15 cellular contexts compared by ENCODE assay signal in the genomic region with DNA sequence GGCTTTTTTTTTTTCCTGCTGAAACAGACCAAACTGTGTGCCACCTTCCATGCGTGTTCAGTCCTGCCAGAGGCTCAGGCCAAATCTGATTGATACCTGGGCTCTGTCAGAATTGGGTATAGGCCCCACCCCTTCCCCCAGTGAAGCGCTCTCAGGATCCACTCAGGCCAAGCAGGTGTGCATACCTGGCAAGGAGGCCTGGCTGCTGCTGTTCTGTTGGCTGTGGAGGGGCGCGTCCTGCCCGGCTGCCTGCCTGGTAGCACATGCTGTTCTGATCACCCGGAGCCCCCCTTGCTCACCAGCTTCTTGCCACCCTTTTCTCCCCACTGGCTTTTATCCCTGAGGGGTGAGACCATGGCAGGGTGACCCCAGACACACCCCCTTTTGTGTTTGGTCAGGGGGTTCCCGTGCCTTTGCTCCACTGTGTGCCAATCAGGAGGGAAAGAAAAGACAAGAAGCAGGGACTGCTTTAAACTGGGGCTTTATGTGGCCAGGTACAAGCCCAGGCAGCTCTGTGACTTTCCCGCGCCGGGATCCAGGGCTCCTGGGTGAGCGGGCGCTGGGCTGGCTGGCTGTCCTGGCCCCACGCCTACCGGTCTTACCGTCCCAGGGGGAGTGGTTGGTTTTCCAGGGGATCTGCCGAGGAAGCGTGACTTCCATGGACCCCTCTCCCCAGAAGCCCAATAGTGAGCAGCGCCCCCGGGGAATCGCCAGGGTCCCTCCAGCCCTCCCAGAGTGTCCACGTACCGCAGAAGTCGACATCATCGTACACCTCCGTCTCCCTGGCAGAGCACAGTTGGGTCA. TPM values are rescaled to one million over a fixed set of nuclear protein-coding genes. Genes with fewer than 3 reads are reported as not detected.
DNase-seq lines count a peak whose midpoint lies in the region; ATAC-seq, FAIRE-seq and TF ChIP-seq lines count a peak whose summit lies in the region.
"Had no signal": no experiment of that assay in that cellular context is flagged by ENCODE, and none has a peak within 500 bp of the region (broad histone marks: within the 10 kb centered on the region; RNA-seq: fewer than 3 reads in every experiment).

No MANE protein-coding gene starts in this region.

- POLR2A ChIA-PET in RWPE1 (lab: Yijun Ruan, JAX; ENCODE audit: low non-redundant PET) = no interaction called here

- dilution Hi-C loops in keratinocyte (cut with MboI; ENCODE audit: extremely low pct_ligation_motif_present, low sequenced_read_pairs) = no loop called here

- WGBS in urinary bladder = 78% methylated on average over 25 of the region's 25 CpGs
- WGBS in smooth muscle cell (ENCODE audit: low lambda C conversion rate) = 90% methylated on average over 18 of the region's 25 CpGs

- intact Hi-C loops in left ventricle myocardium superior (cut with micrococcal nuclease) = no loop called here

- H3K9ac ChIP-seq in keratinocyte (ENCODE audit: control insufficient read depth, extremely low read depth, insufficient read depth, low read length) = peak overlapping the region; percentile 58
- no peak overlapping the region for H3K9ac ChIP-seq in smooth muscle cell (ENCODE audit: low read depth)

- no peaks in the 10 kb centered on the region for H3K4me1 ChIP-seq in right atrium auricular region
- H3K4me1 ChIP-seq in keratinocyte (ENCODE audit: control insufficient read depth, extremely low read depth, insufficient read depth, low read length) = peaks cover 25% of the 10 kb centered on the region
- no peaks in the 10 kb centered on the region for H3K4me1 ChIP-seq in urinary bladder (ENCODE audit: insufficient read depth)
- peaks cover 22% of the 10 kb centered on the region for H3K4me1 ChIP-seq in smooth muscle cell (ENCODE audit: low read depth)

- no peak overlapping the region for H3K27ac ChIP-seq in right atrium auricular region
- H3K27ac ChIP-seq in RWPE1 = peak overlapping the region; percentile 89
- peak overlapping the region; percentile 67 for H3K27ac ChIP-seq in keratinocyte (ENCODE audit: control insufficient read depth, insufficient read depth, low read length)
- peak overlapping the region; percentile 28 for H3K27ac ChIP-seq in urinary bladder (ENCODE audit: low read depth)
- no peak overlapping the region for H3K27ac ChIP-seq in smooth muscle cell (ENCODE audit: low read depth)

- H3K27me3 ChIP-seq in right atrium auricular region = no peaks in the 10 kb centered on the region
- H3K27me3 ChIP-seq in keratinocyte (ENCODE audit: control insufficient read depth, extremely low read depth, insufficient read depth, low read length) = no peaks in the 10 kb centered on the region
- no peaks in the 10 kb centered on the region for H3K27me3 ChIP-seq in smooth muscle cell (ENCODE audit: low read depth)

- no peaks in the 10 kb centered on the region for H3F3A ChIP-seq in smooth muscle cell (ENCODE audit: low read depth)

- no peaks in the 10 kb centered on the region for H3K9me3 ChIP-seq in right atrium auricular region
- no peaks in the 10 kb centered on the region for H3K9me3 ChIP-seq in keratinocyte (ENCODE audit: control insufficient read depth, low read depth, low read length)
- no peaks in the 10 kb centered on the region for H3K9me3 ChIP-seq in smooth muscle cell (replicated peaks; ENCODE audit: low read depth)

- CTCF ChIA-PET in RWPE1 (lab: Yijun Ruan, JAX) = interaction anchor here (0.6 kb wide), 2 partner anchors 56 to 75 kb away, joined by 3 to 4 read pairs; no protein-coding TSS in a partner anchor

- FAIRE-seq in keratinocyte (lab: Jason Lieb, UNC) = peak; percentile 93
- FAIRE-seq: G401.6, urothelium cell line had no signal

- peaks cover 2% of the 10 kb centered on the region for H4K20me1 ChIP-seq in keratinocyte (ENCODE audit: control insufficient read depth, extremely low read depth, insufficient read depth, low read length)
- H4K20me1 ChIP-seq in smooth muscle cell (ENCODE audit: low read depth) = peaks cover 43% of the 10 kb centered on the region

- H2AFZ ChIP-seq in keratinocyte (ENCODE audit: control insufficient read depth, low read length) = no peak overlapping the region
- H2AFZ ChIP-seq in smooth muscle cell (ENCODE audit: low read depth) = no peak overlapping the region

- H3K79me2 ChIP-seq in keratinocyte (ENCODE audit: control insufficient read depth, insufficient read depth, low read length) = peaks cover 3% of the 10 kb centered on the region
- H3K79me2 ChIP-seq in smooth muscle cell (ENCODE audit: low read depth) = no peaks in the 10 kb centered on the region

- H3K4me2 ChIP-seq in keratinocyte (ENCODE audit: control insufficient read depth, extremely low read depth, insufficient read depth, low read depth, low read length) (peak overlapping the region; percentile 84), smooth muscle cell (no peak overlapping the region)

- TF ChIP-seq CTCF in right atrium auricular region (IDR thresholded peaks at IDR 0.05) (no peak), RWPE1 (conservative IDR thresholded peaks at IDR 0.05; ENCODE audit: low read depth) (no peak), keratinocyte (optimal IDR thresholded peaks at IDR 0.05 in 1 of 3, IDR thresholded peaks at IDR 0.05 in 1 of 3, conservative IDR thresholded peaks at IDR 0.05 in 1 of 3; ENCODE audit: extremely low read depth in 1 of 3, insufficient read depth in 2 of 3, low read length in 3 of 3) (no peak), smooth muscle cell (IDR thresholded peaks at IDR 0.05; ENCODE audit: borderline replicate concordance, insufficient read depth, poor library complexity, severe bottlenecking) (no peak)

- peaks cover 51% of the 10 kb centered on the region for H3K36me3 ChIP-seq in right atrium auricular region
- peaks cover 31 to 34% of the 10 kb centered on the region in 2 experiments for H3K36me3 ChIP-seq in keratinocyte (ENCODE audit: control insufficient read depth in 2 of 2, extremely low read depth in 1 of 2, insufficient read depth in 2 of 2, low read length in 2 of 2)
- H3K36me3 ChIP-seq in urinary bladder (ENCODE audit: insufficient read depth) = peaks cover 12% of the 10 kb centered on the region
- H3K36me3 ChIP-seq in smooth muscle cell (ENCODE audit: low read depth) = no peaks in the 10 kb centered on the region

- H3K9me1 ChIP-seq in keratinocyte (ENCODE audit: control insufficient read depth, extremely low read depth, insufficient read depth, low read length) = no peaks in the 10 kb centered on the region

- DNase-seq in left ventricle myocardium superior (peak; percentile 19), right atrium auricular region (ENCODE audit: low spot score) (no peak), RWPE1 (ENCODE audit: low spot score) (peak; percentile 72), keratinocyte (ENCODE audit: low read depth, low spot score) (peak; percentile 76), smooth muscle cell (lab: John Stamatoyannopoulos, UW; ENCODE audit: unreplicated experiment) (no peak)
- no peak for DNase-seq in stimulated activated naive CD4-positive, alpha-beta T cell treated with Interleukin-2 at 50 U/mL for 16 hours (lab: John Stamatoyannopoulos, UW)
- DNase-seq: hippocampal formation, IMR-90, NCI-H1930, RPMI8226 had no signal

- H3K4me3 ChIP-seq in right atrium auricular region = no peak overlapping the region
- peak overlapping the region in 2 of 3 experiments; percentile 40 to 61 for H3K4me3 ChIP-seq in keratinocyte (ENCODE audit: control insufficient read depth in 2 of 3, extremely low read depth in 1 of 3, insufficient read depth in 2 of 3, low read depth in 1 of 3, low read length in 3 of 3)
- H3K4me3 ChIP-seq in urinary bladder (ENCODE audit: low read depth, low read length) = no peak overlapping the region
- H3K4me3 ChIP-seq in smooth muscle cell = no peak overlapping the region

- ATAC-seq in left ventricle myocardium superior = no peak
- ATAC-seq in GM19395 (IDR thresholded peaks at IDR 0.05; ENCODE audit: unreplicated experiment) = no peak
- ATAC-seq: sciatic nerve had no signal

RNA-seq across cellular contexts. Expression of gene PRAM1, which starts 12.6 kb away (rescaled TPM):
- total RNA-seq in left ventricle myocardium superior (0.59 TPM), right atrium auricular region (under 1 TPM; 0.19 to 0.79 TPM), urinary bladder (0.58 TPM), smooth muscle cell (not detected in 2 replicates)
- polyA plus RNA-seq in keratinocyte (not detected in 3 replicates), urinary bladder (0.85 TPM), smooth muscle cell (0.18 and 0.74 TPM in 2 replicates)
- polyA plus RNA-seq in keratinocyte (2011; ENCODE audit: low read depth) = 0.22 TPM
- not detected in 2 replicates for polyA plus RNA-seq in keratinocyte (2011; cell fraction: cytosol; rRNA removed)
- polyA plus RNA-seq in keratinocyte (2011; cell fraction: nucleus; rRNA removed) = 0.12 TPM in 1 of 2 replicates, not detected in the other
- polyA plus RNA-seq in keratinocyte (2012; ENCODE audit: low replicate concordance) = 0.23 TPM in 1 of 2 replicates, not detected in the other
- polyA minus RNA-seq in keratinocyte = not detected in 3 replicates
- not detected for polyA minus RNA-seq in keratinocyte (2011; cell fraction: cytosol; rRNA and poly(A)+ RNA removed)
- not detected in 2 replicates for polyA minus RNA-seq in keratinocyte (2011; cell fraction: nucleus; rRNA and poly(A)+ RNA removed)
- total RNA-seq: IMR-90 had no signal

RNA-seq across cellular contexts. Expression of gene ZNF414, which starts 24.2 kb away (rescaled TPM):
- 12.9 TPM for total RNA-seq in left ventricle myocardium superior
- 10 to 100 TPM in 1 of 2 donors, 1 to 10 TPM in 1; 8.2 to 13.5 TPM for total RNA-seq in right atrium auricular region
- 1.9 to 6.0 TPM (median 2.5 TPM) in 3 replicates for polyA plus RNA-seq in keratinocyte
- polyA plus RNA-seq in keratinocyte (2011; ENCODE audit: low read depth) = 0.77 TPM
- 1.8 and 4.8 TPM in 2 replicates for polyA plus RNA-seq in keratinocyte (2011; cell fraction: cytosol; rRNA removed)
- polyA plus RNA-seq in keratinocyte (2011; cell fraction: nucleus; rRNA removed) = 5.0 and 6.2 TPM in 2 replicates
- polyA plus RNA-seq in keratinocyte (2012; ENCODE audit: low replicate concordance) = 5.7 and 16.5 TPM in 2 replicates
- polyA minus RNA-seq in keratinocyte = 1.6 to 2.6 TPM (median 1.6 TPM) in 3 replicates
- 7.1 TPM for polyA minus RNA-seq in keratinocyte (2011; cell fraction: cytosol; rRNA and poly(A)+ RNA removed)
- 2.1 and 6.1 TPM in 2 replicates for polyA minus RNA-seq in keratinocyte (2011; cell fraction: nucleus; rRNA and poly(A)+ RNA removed)
- total RNA-seq in urinary bladder = 4.6 TPM
- polyA plus RNA-seq in urinary bladder = 40.1 TPM
- total RNA-seq in smooth muscle cell = 1.3 and 10.2 TPM in 2 replicates
- polyA plus RNA-seq in smooth muscle cell = 33.0 and 42.4 TPM in 2 replicates

RNA-seq across cellular contexts. Expression of gene HNRNPM, which starts 45.0 kb away (rescaled TPM):
- 129 TPM for total RNA-seq in left ventricle myocardium superior
- total RNA-seq in right atrium auricular region = 10 to 100 TPM; 51.0 to 76.5 TPM
- 45.7 to 126 TPM (median 110 TPM) in 3 replicates for polyA plus RNA-seq in keratinocyte
- 170 TPM for polyA plus RNA-seq in keratinocyte (2011; ENCODE audit: low read depth)
- 67.4 and 87.1 TPM in 2 replicates for polyA plus RNA-seq in keratinocyte (2011; cell fraction: cytosol; rRNA removed)
- polyA plus RNA-seq in keratinocyte (2011; cell fraction: nucleus; rRNA removed) = 99.1 and 124 TPM in 2 replicates
- polyA plus RNA-seq in keratinocyte (2012; ENCODE audit: low replicate concordance) = 78.3 and 223 TPM in 2 replicates
- 22.8 to 47.5 TPM (median 44.6 TPM) in 3 replicates for polyA minus RNA-seq in keratinocyte
- polyA minus RNA-seq in keratinocyte (2011; cell fraction: cytosol; rRNA and poly(A)+ RNA removed) = 93.0 TPM
- 54.0 and 57.5 TPM in 2 replicates for polyA minus RNA-seq in keratinocyte (2011; cell fraction: nucleus; rRNA and poly(A)+ RNA removed)
- total RNA-seq in urinary bladder = 63.7 TPM
- 173 TPM for polyA plus RNA-seq in urinary bladder
- 44.3 and 54.9 TPM in 2 replicates for total RNA-seq in smooth muscle cell
- polyA plus RNA-seq in smooth muscle cell = 143 and 156 TPM in 2 replicates

Comparison
In these comparisons a context has a peak if more than half of its experiments do, and no peak if none do; other contexts are left out.
1. DNase-seq: peak in left ventricle myocardium superior (single experiment), RWPE1 (single experiment) and keratinocyte (single experiment); none in right atrium auricular region (single experiment), smooth muscle cell (single experiment) and stimulated activated naive CD4-positive, alpha-beta T cell treated with Interleukin-2 at 50 U/mL for 16 hours (single experiment).
2. H3K27ac ChIP-seq: peak in RWPE1 (single experiment), keratinocyte (single experiment) and urinary bladder (single experiment); none in right atrium auricular region (0 of 2) and smooth muscle cell (single experiment).
3. H3K4me3 ChIP-seq: peak in keratinocyte (2 of 3); none in right atrium auricular region (0 of 2), urinary bladder (single experiment) and smooth muscle cell (single experiment).